13 cellular contexts compared by ENCODE assay signal in the genomic region with DNA sequence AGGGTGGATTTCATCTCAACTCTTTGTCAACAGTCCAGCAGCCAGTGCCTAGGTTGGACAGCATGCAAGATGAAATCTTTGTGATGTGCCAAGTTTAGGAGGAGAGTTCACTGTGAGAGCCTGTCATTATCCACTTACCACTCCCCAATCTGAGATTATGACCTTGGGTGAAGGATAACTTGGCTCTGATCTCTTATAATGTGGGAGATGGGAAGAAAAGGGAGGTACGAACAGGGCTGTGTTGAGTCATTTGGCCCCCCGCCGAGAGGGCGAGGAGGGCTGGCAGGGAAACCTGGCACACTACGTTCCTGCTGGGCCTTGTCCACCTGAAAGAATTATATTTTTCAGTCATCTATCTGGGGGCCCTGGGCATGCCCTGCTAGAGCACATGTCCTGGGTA. TPM values are rescaled to one million over a fixed set of nuclear protein-coding genes. Genes with fewer than 3 reads are reported as not detected.
DNase-seq lines count a peak whose midpoint lies in the region; ATAC-seq and TF ChIP-seq lines count a peak whose summit lies in the region.
"Had no signal": no experiment of that assay in that cellular context is flagged by ENCODE, and none has a peak within 500 bp of the region (broad histone marks: within the 10 kb centered on the region; RNA-seq: fewer than 3 reads in every experiment).

No MANE protein-coding gene starts in this region.

- peaks cover 25% of the 10 kb centered on the region for H3K36me3 ChIP-seq in GM23248 (ENCODE audit: low read depth)
- no peaks in the 10 kb centered on the region for H3K36me3 ChIP-seq in ovary
- H3K36me3 ChIP-seq: BE2C, colonic mucosa, neutrophil had no signal

- DNase-seq in GM23248: peak; percentile 71
- DNase-seq in RWPE1 (ENCODE audit: low spot score): no peak
- peak; percentile 59 for DNase-seq in fibroblast of the conjunctiva (ENCODE audit: low read depth)
- DNase-seq in ovary: peak in 4 of 5 donors; percentile 35 to 62 (median 52)
- DNase-seq in activated T-cell treated with anti-CD3 and anti-CD28 coated beads, Interleukin-2, amount 50 U/mL, for 48 hours: no peak
- no peak for DNase-seq in NCI-H2107 treated with DMSO at 0.1 percent for 48 hours (lab: John Stamatoyannopoulos, UW; ENCODE audit: unreplicated experiment)
- no peak for DNase-seq in activated naive CD4-positive, alpha-beta T cell treated with anti-CD3 and anti-CD28 coated beads for 36 hours
- DNase-seq: BE2C; colonic mucosa; stimulated activated CD4-positive, alpha-beta T cell treated with anti-CD3 and anti-CD28 coated beads, Interleukin-15, amount 100 ng/mL, for 24 hours had no signal

- intact Hi-C loops in ovary (cut with DNase I): no loop called here
- intact Hi-C loops in activated naive CD4-positive, alpha-beta T cell treated with anti-CD3 and anti-CD28 coated beads for 36 hours (cut with micrococcal nuclease): no loop called here

- no peak overlapping the region for H2AFZ ChIP-seq in GM23248

- no peak for TF ChIP-seq EP300 in ovary (IDR thresholded peaks at IDR 0.05)

- POLR2A ChIA-PET in RWPE1 (lab: Yijun Ruan, JAX; ENCODE audit: low non-redundant PET): no interaction called here

- H3K4me1 Mint-ChIP-seq in activated naive CD4-positive, alpha-beta T cell treated with anti-CD3 and anti-CD28 coated beads for 36 hours (ENCODE audit: low read depth): peaks cover under 1% of the 10 kb centered on the region

- H3K4me1 ChIP-seq in GM23248 (ENCODE audit: insufficient read depth) (peaks cover 88% of the 10 kb centered on the region), ovary (ENCODE audit: insufficient read depth) (peaks cover 12% of the 10 kb centered on the region)
- H3K4me1 ChIP-seq: colonic mucosa had no signal

- H3K4me3 Mint-ChIP-seq in activated naive CD4-positive, alpha-beta T cell treated with anti-CD3 and anti-CD28 coated beads for 36 hours: no peak overlapping the region

- H3K27ac Mint-ChIP-seq in activated naive CD4-positive, alpha-beta T cell treated with anti-CD3 and anti-CD28 coated beads for 36 hours: no peak overlapping the region

- H3K36me3 Mint-ChIP-seq in activated naive CD4-positive, alpha-beta T cell treated with anti-CD3 and anti-CD28 coated beads for 36 hours (ENCODE audit: low read depth): no peaks in the 10 kb centered on the region

- no peak for ATAC-seq in HG03280 (IDR thresholded peaks at IDR 0.05; ENCODE audit: unreplicated experiment)
- ATAC-seq: activated CD4-positive, CD25-positive, alpha-beta regulatory T cell treated with anti-CD3 and anti-CD28 coated beads, Interleukin-2, amount 50 U/mL, for 24 hours had no signal

- H3K27ac ChIP-seq in GM23248 (peak overlapping the region; percentile 80), RWPE1 (peak overlapping the region; percentile 78), ovary (no peak overlapping the region)
- H3K27ac ChIP-seq: colonic mucosa, neutrophil had no signal

- WGBS in GM23248 (ENCODE audit: low coverage in 1 of 2, low lambda C conversion rate in 2 of 2, missing lambda C conversion rate in 2 of 2), 2 experiments: 6 to 7% methylated on average over 5 of the region's 5 CpGs
- WGBS in ovary, 3 donors: 46 to 52% (median 49%) methylated on average over 5 of the region's 5 CpGs

- in situ Hi-C loops in GM23248 (cut with MboI): no loop called here

- no peaks in the 10 kb centered on the region for H3K9me2 ChIP-seq in GM23248 (ENCODE audit: insufficient read depth)

- no peaks in the 10 kb centered on the region for H3K9me3 Mint-ChIP-seq in activated naive CD4-positive, alpha-beta T cell treated with anti-CD3 and anti-CD28 coated beads for 36 hours

- H3K9me3 ChIP-seq in GM23248 (ENCODE audit: low read depth): no peaks in the 10 kb centered on the region
- H3K9me3 ChIP-seq in ovary: no peaks in the 10 kb centered on the region
- H3K9me3 ChIP-seq: BE2C, colonic mucosa, neutrophil had no signal

- no peaks in the 10 kb centered on the region for H4K20me1 ChIP-seq in GM23248 (ENCODE audit: insufficient read depth)

- H3K27me3 ChIP-seq in GM23248 (replicated peaks; ENCODE audit: insufficient read depth) (no peaks in the 10 kb centered on the region), ovary (no peaks in the 10 kb centered on the region)
- H3K27me3 ChIP-seq: BE2C, colonic mucosa, neutrophil had no signal

- CTCF ChIA-PET in RWPE1 (lab: Yijun Ruan, JAX): interaction anchor here (0.6 kb wide), 1 partner anchor 1589 kb away, joined by 3 read pairs; no protein-coding TSS in a partner anchor
- CTCF ChIA-PET in activated naive CD4-positive, alpha-beta T cell treated with anti-CD3 and anti-CD28 coated beads for 36 hours (lab: Charles Lee): no interaction called here

- H3K4me3 ChIP-seq in GM23248 (no peak overlapping the region), ovary (no peak overlapping the region)
- H3K4me3 ChIP-seq: colonic mucosa had no signal

- TF ChIP-seq POLR2A in ovary (IDR thresholded peaks at IDR 0.05): no peak

- peaks cover 64% of the 10 kb centered on the region for H3K79me2 ChIP-seq in GM23248 (ENCODE audit: insufficient read depth)

- peak overlapping the region; percentile 63 for H3K4me2 ChIP-seq in GM23248 (ENCODE audit: unreplicated experiment)

- peaks cover 93% of the 10 kb centered on the region for H3F3A ChIP-seq in GM23248 (ENCODE audit: insufficient read depth)

- H3K27me3 Mint-ChIP-seq in activated naive CD4-positive, alpha-beta T cell treated with anti-CD3 and anti-CD28 coated beads for 36 hours (ENCODE audit: low read depth): no peaks in the 10 kb centered on the region

- TF ChIP-seq CTCF in RWPE1 (conservative IDR thresholded peaks at IDR 0.05; ENCODE audit: low read depth): no peak
- TF ChIP-seq CTCF in ovary (IDR thresholded peaks at IDR 0.05): no peak

- no peak overlapping the region for H3K9ac ChIP-seq in GM23248

RNA-seq across cellular contexts. Expression of gene LAMA4, which starts 35.8 kb away (rescaled TPM):
- 429 and 440 TPM in 2 replicates for total RNA-seq in GM23248 (2014; rRNA removed; shearing (Covaris generic))
- polyA plus RNA-seq in GM23248 (2016; fragmentation: Nextera tagmentation; extraction: Ambion mirVana) (331 and 339 TPM in 2 replicates), ovary (10 to 100 TPM; 32.3 to 84.7 TPM)
- 10 to 100 TPM; 29.0 to 92.8 (median 42.5) TPM for total RNA-seq in ovary
- total RNA-seq in activated naive CD4-positive, alpha-beta T cell treated with anti-CD3 and anti-CD28 coated beads for 36 hours: not detected

Comparison
In these comparisons a context has a peak if more than half of its experiments do, and no peak if none do; other contexts are left out.
1. DNase-seq: peak in GM23248 (single experiment), fibroblast of the conjunctiva (single experiment) and ovary (4 of 5); none in RWPE1 (single experiment), activated T-cell treated with anti-CD3 and anti-CD28 coated beads, Interleukin-2, amount 50 U/mL, for 48 hours (0 of 2), NCI-H2107 treated with DMSO at 0.1 percent for 48 hours (single experiment) and activated naive CD4-positive, alpha-beta T cell treated with anti-CD3 and anti-CD28 coated beads for 36 hours (single experiment).
2. H3K27ac ChIP-seq: peak in GM23248 (single experiment) and RWPE1 (single experiment); none in ovary (0 of 2).
3. RNA of gene LAMA4, which starts 35.8 kb away (total RNA-seq): 429 to 440 TPM in GM23248 and 29.0 to 92.8 TPM in ovary; not detected in activated naive CD4-positive, alpha-beta T cell treated with anti-CD3 and anti-CD28 coated beads for 36 hours; every median in the first group is over 10 times any median in the second.